26 cellular contexts compared by ENCODE assay signal in the genomic region with DNA sequence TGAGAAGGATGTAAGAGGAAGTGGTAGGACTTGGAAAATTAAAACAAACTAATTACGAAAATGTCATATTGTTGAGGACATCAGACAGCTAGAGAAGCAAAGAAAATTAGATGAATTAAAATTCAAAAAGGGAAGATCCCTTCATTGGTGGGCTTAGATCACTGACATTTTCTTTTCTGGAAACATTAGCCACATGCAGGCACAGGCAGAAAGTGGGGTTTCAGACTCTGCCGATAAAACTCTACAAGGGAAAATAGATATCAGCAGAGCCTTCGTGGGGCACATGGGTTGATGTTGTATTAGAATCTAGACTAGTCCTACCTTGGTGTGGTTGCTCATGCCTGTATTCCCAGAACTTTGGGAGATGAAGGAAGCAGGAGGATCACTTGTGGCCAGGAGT. TPM values are rescaled to one million over a fixed set of nuclear protein-coding genes. Genes with fewer than 3 reads are reported as not detected.
"Had no signal": no experiment of that assay in that cellular context is flagged by ENCODE, and none has a peak within 500 bp of the region (broad histone marks: within the 10 kb centered on the region; RNA-seq: fewer than 3 reads in every experiment).

No MANE protein-coding gene starts in this region.

- H3K9me3 ChIP-seq: adrenal gland, Peyer's patch, SJCRH30, SK-N-SH had no signal

- H3K27me3 Mint-ChIP-seq: activated CD8-positive, alpha-beta memory T cell treated with anti-CD3 and anti-CD28 coated beads, Interleukin-2, amount 10 ng/mL, durations not matched to agents 7 days and 5 days; activated naive CD8-positive, alpha-beta T cell; activated T-helper 17 cell treated with anti-CD3 and anti-CD28 coated beads, Interleukin-2, amount 50 U/mL, for 72 hours; IgD-negative memory B cell had no signal

- ATAC-seq: activated CD4-positive, CD25-positive, alpha-beta regulatory T cell treated with anti-CD3 and anti-CD28 coated beads, Interleukin-2, amount 50 U/mL, for 24 hours; activated CD8-positive, alpha-beta memory T cell treated with anti-CD3 and anti-CD28 coated beads, Interleukin-2, amount 10 ng/mL, durations not matched to agents 7 days and 5 days; activated T-cell treated with anti-CD3 and anti-CD28 coated beads, Interleukin-2, amount 50 U/mL, for 4 hours; activated T-helper 17 cell treated with anti-CD3 and anti-CD28 coated beads, Interleukin-2, amount 50 U/mL, for 72 hours had no signal

- H3K27ac Mint-ChIP-seq: activated CD8-positive, alpha-beta memory T cell treated with anti-CD3 and anti-CD28 coated beads, Interleukin-2, amount 10 ng/mL, durations not matched to agents 7 days and 5 days; activated naive CD4-positive, alpha-beta T cell treated with anti-CD3 and anti-CD28 coated beads for 36 hours; activated naive CD8-positive, alpha-beta T cell; activated T-helper 17 cell treated with anti-CD3 and anti-CD28 coated beads, Interleukin-2, amount 50 U/mL, for 72 hours; IgD-negative memory B cell had no signal

- H3K9me3 Mint-ChIP-seq: activated naive CD4-positive, alpha-beta T cell treated with anti-CD3 and anti-CD28 coated beads for 36 hours; activated T-cell treated with anti-CD3 and anti-CD28 coated beads, Interleukin-2, amount 50 U/mL, for 4 hours; activated T-helper 17 cell treated with anti-CD3 and anti-CD28 coated beads, Interleukin-2, amount 50 U/mL, for 72 hours had no signal

- H3K4me3 Mint-ChIP-seq: activated CD8-positive, alpha-beta memory T cell treated with anti-CD3 and anti-CD28 coated beads, Interleukin-2, amount 10 ng/mL, durations not matched to agents 7 days and 5 days; activated naive CD4-positive, alpha-beta T cell treated with anti-CD3 and anti-CD28 coated beads for 36 hours; activated naive CD8-positive, alpha-beta T cell; activated T-cell treated with anti-CD3 and anti-CD28 coated beads, Interleukin-2, amount 50 U/mL, for 4 hours; activated T-helper 17 cell treated with anti-CD3 and anti-CD28 coated beads, Interleukin-2, amount 50 U/mL, for 72 hours; IgD-negative memory B cell had no signal

- H3K36me3 Mint-ChIP-seq: IgD-negative memory B cell had no signal

- DNase-seq: activated CD4-positive, alpha-beta T cell treated with anti-CD3 and anti-CD28 coated beads for 4 hours; activated CD8-positive, alpha-beta memory T cell treated with anti-CD3 and anti-CD28 coated beads, Interleukin-2, amount 10 ng/mL, durations not matched to agents 7 days and 5 days; activated gamma-delta T cell; activated naive CD4-positive, alpha-beta T cell treated with anti-CD3 and anti-CD28 coated beads for 36 hours; activated T-cell treated with anti-CD3 and anti-CD28 coated beads, Interleukin-2, amount 50 U/mL, for 4 hours; adrenal gland; anterior cingulate cortex; cerebellar nuclear complex; KG1; NCI-H1105; NCI-H1436; NCI-H187; NCI-H2081; NCI-H526; NCI-H774; Peyer's patch; Right ventricle myocardium superior; SJCRH30; SK-N-SH; T-helper 1 cell had no signal

RNA-seq across cellular contexts. Expression of gene RGS1, which starts 12.4 kb away (rescaled TPM):
- total RNA-seq: M059J, NCI-H460, SJCRH30 had no signal
